Comparison of ENCODE assay signal across 8 cellular contexts in genomic region chr16:53625221-53625620, GRCh38.
"Had no signal": no experiment of that assay in that cellular context is flagged by ENCODE, and none has a peak within 500 bp of the region (broad histone marks: within the 10 kb centered on the region; RNA-seq: fewer than 3 reads in every experiment).

No MANE protein-coding gene starts in this region.

- H3K27ac ChIP-seq: HL-60 had no signal

- H3K4me1 Mint-ChIP-seq: GM23338 had no signal

- H3K36me3 ChIP-seq: HAP-1 had no signal

- H3K27ac Mint-ChIP-seq: GM23338, HFFc6 had no signal

- H3K9me3 Mint-ChIP-seq: HFFc6 had no signal

- DNase-seq: HFFc6, IMR-90, KG1 had no signal

- H2AFZ ChIP-seq: GM23338 had no signal

- H3K4me3 ChIP-seq: GM23338, HAP-1, K562 had no signal

- H3K4me3 Mint-ChIP-seq: GM23338, HFFc6 had no signal

- H3K9me3 ChIP-seq: HAP-1 had no signal

- ATAC-seq: GM23338, HCT116, K562 had no signal

- H3K4me2 ChIP-seq: GM23338 had no signal
